In the genomic region with DNA sequence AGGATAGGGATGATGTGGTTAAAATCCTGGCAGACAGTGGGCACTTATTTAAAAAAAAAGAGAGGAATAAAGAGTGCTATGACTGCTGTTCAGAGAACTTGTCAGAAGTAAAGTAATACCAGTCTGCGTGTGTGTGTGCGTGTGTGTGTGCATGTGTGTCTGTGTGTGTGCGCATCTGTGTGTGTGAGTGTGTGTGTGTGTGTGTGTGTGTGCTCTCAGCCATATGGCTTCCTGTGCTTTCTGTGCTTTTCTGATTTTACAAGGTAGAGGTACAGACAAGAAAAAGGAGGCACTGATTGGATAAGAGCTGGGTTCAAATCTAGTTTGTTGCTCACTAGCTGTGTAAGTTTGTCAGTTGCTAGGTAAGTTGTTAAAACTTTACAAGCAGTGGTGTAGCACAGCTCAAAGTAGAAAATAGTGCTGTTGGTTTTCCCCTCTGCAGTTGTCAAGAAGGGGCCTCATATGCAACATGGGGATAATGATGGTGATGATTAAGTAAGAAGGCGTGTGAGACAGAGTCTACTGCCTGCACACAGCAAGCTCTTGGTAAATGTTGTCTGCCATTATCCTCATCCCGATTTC, we compare ENCODE assay signal across 9 cellular contexts.
A peak's percentile ranks its signal among the peaks of the same experiment; 100 is the strongest.
DNase-seq lines count a peak whose midpoint lies in the region; ATAC-seq, FAIRE-seq and TF ChIP-seq lines count a peak whose summit lies in the region.
"Had no signal": no experiment of that assay in that cellular context is flagged by ENCODE, and none has a peak within 500 bp of the region (broad histone marks: within the 10 kb centered on the region; RNA-seq: fewer than 3 reads in every experiment).

No MANE protein-coding gene starts in this region.

- intact Hi-C loops in activated B cell treated with CpG ODN at 0.5 μM for 24 hours (cut with micrococcal nuclease) = no loop called here
- intact Hi-C loops in heart right ventricle (cut with DNase I) = loop anchor here in 1 of 10 donors (10.0 kb wide), 1 partner anchor 166 kb away; no protein-coding TSS in a partner anchor
- intact Hi-C loops in testis (cut with DNase I; ENCODE audit: low total_unique reads) = no loop called here

- in situ Hi-C loops in KBM-7 (cut with MboI; ENCODE audit: low pct_unique_long_range_greater_than_20kb, low sequenced_read_pairs) = no loop called here

- peaks cover 54% of the 10 kb centered on the region for H3K4me1 Mint-ChIP-seq in activated B cell treated with CpG ODN at 0.5 μM for 24 hours

- H3K9me3 ChIP-seq in A549 (no peaks in the 10 kb centered on the region), heart right ventricle (no peaks in the 10 kb centered on the region), testis (no peaks in the 10 kb centered on the region)

- H3K36me3 ChIP-seq in heart right ventricle = no peaks in the 10 kb centered on the region
- no peaks in the 10 kb centered on the region for H3K36me3 ChIP-seq in testis (ENCODE audit: low read depth, missing control alignments)

- TF ChIP-seq EP300 in A549 (IDR thresholded peaks at IDR 0.05) = no peak

- DNase-seq in A549 (ENCODE audit: low read depth in 1 of 2, low spot score in 1 of 2) = peak in 1 of 2 experiments; percentile 64
- DNase-seq in GM12892 (ENCODE audit: insufficient read length) = no peak
- no peak for DNase-seq in activated B cell treated with CpG ODN at 0.5 μM for 24 hours
- DNase-seq in foreskin keratinocyte = peak; percentile 19 to 62
- DNase-seq in heart right ventricle = no peak
- DNase-seq in testis = no peak
- no peak for DNase-seq in KBM-7
- DNase-seq: GOT3 had no signal

- H3K9me3 Mint-ChIP-seq in activated B cell treated with CpG ODN at 0.5 μM for 24 hours = no peaks in the 10 kb centered on the region

- H3K27me3 ChIP-seq in foreskin keratinocyte (no peaks in the 10 kb centered on the region), heart right ventricle (no peaks in the 10 kb centered on the region), testis (no peaks in the 10 kb centered on the region)

- POLR2A ChIA-PET in A549 (lab: Yijun Ruan, JAX) (interaction anchor here (1.0 to 1.3 kb wide), 3 partner anchors 10 to 128 kb away, joined by 3 to 11 read pairs (median 4); no protein-coding TSS in a partner anchor), activated B cell treated with CpG ODN at 0.5 μM for 24 hours (lab: Charles Lee) (interaction anchor here (0.6 to 2.3 kb wide), 9 partner anchors 9 to 184 kb away, joined by 3 to 11 read pairs (median 4); no protein-coding TSS in a partner anchor)

- peak overlapping the region; percentile 24 for H3K4me2 ChIP-seq in A549

- TF ChIP-seq POLR2A in A549 (IDR thresholded peaks at IDR 0.05; ENCODE audit: low read length) (no peak), GM12892 (IDR thresholded peaks at IDR 0.05; ENCODE audit: low read depth, low read length) (no peak), testis (IDR thresholded peaks at IDR 0.05) (no peak)

- H3K4me3 Mint-ChIP-seq in activated B cell treated with CpG ODN at 0.5 μM for 24 hours = no peak overlapping the region

- FAIRE-seq in A549 (lab: Jason Lieb, UNC) (no peak), GM12892 (lab: Jason Lieb, UNC) (peak; percentile 65)

- TF ChIP-seq RAD21 in A549 (conservative IDR thresholded peaks at IDR 0.05 in 1 of 2, IDR thresholded peaks at IDR 0.05 in 1 of 2) = no peak

- H3K27ac Mint-ChIP-seq in activated B cell treated with CpG ODN at 0.5 μM for 24 hours = peak overlapping the region; percentile 84

- CTCF ChIA-PET in A549 (lab: Yijun Ruan, JAX) (interaction anchor here (0.6 to 4.3 kb wide), 5 partner anchors 10 to 169 kb away, joined by 3 to 17 read pairs (median 5); no protein-coding TSS in a partner anchor), activated B cell treated with CpG ODN at 0.5 μM for 24 hours (lab: Charles Lee) (interaction anchor here (1.2 kb wide), 1 partner anchor 12 kb away, joined by 3 read pairs; no protein-coding TSS in a partner anchor)

- H3K4me3 ChIP-seq in A549 (no peak overlapping the region), heart right ventricle (no peak overlapping the region), testis (no peak overlapping the region)

- TF ChIP-seq CTCF in A549 (IDR thresholded peaks at IDR 0.05) (no peak), activated B cell treated with CpG ODN at 0.5 μM for 24 hours (IDR thresholded peaks at IDR 0.05) (no peak), foreskin keratinocyte (conservative IDR thresholded peaks at IDR 0.05) (no peak), heart right ventricle (IDR thresholded peaks at IDR 0.05) (no peak), testis (IDR thresholded peaks at IDR 0.05) (no peak)

- WGBS in A549 (ENCODE audit: missing lambda C conversion rate) = 58% methylated on average over 5 of the region's 5 CpGs
- 69 to 70% methylated on average over 5 of the region's 5 CpGs for WGBS in heart right ventricle, 2 donors
- 74 to 93% methylated on average over 5 of the region's 5 CpGs for WGBS in testis, 2 donors

- ATAC-seq in A549 (peak; percentile 19 to 61; a peak in 3 of 6 replicates), activated B cell treated with CpG ODN at 0.5 μM for 24 hours (ENCODE audit: low read depth) (peak; percentile 12), foreskin keratinocyte (peak; percentile 15), heart right ventricle (no peak), GM21825 (IDR thresholded peaks at IDR 0.05; ENCODE audit: unreplicated experiment) (no peak)

- peaks cover 43% of the 10 kb centered on the region for H3K4me1 ChIP-seq in A549
- peaks cover 40% of the 10 kb centered on the region for H3K4me1 ChIP-seq in foreskin keratinocyte
- H3K4me1 ChIP-seq in heart right ventricle = peaks cover 2 to 22% (median 9%) of the 10 kb centered on the region in 9 donors
- peaks cover 7% of the 10 kb centered on the region for H3K4me1 ChIP-seq in testis

- no peaks in the 10 kb centered on the region for H3K36me3 Mint-ChIP-seq in activated B cell treated with CpG ODN at 0.5 μM for 24 hours (ENCODE audit: low read depth)

- peak overlapping the region; percentile 56 to 86 for H3K27ac ChIP-seq in A549
- no peak overlapping the region for H3K27ac ChIP-seq in foreskin keratinocyte
- no peak overlapping the region for H3K27ac ChIP-seq in heart right ventricle
- H3K27ac ChIP-seq in testis = no peak overlapping the region

- no peaks in the 10 kb centered on the region for H3K27me3 Mint-ChIP-seq in activated B cell treated with CpG ODN at 0.5 μM for 24 hours

TF ChIP-seq in A549, 52 proteins besides CTCF, POLR2A, EP300 and RAD21:
- TF ChIP-seq EHMT2 (IDR thresholded peaks at IDR 0.05; ENCODE audit: low read depth) (no peak), FOSL2 (IDR thresholded peaks at IDR 0.05) (no peak), FOSL2 (CRISPR knock-in tag; IDR thresholded peaks at IDR 0.05) (0 out of 2 replicates have a peak, but pooled peaks have one; percentile 30)

Comparison
In these comparisons a context has a peak if more than half of its experiments do, and no peak if none do; other contexts are left out.
1. ATAC-seq: peak in A549 (2 of 2), activated B cell treated with CpG ODN at 0.5 μM for 24 hours (single experiment) and foreskin keratinocyte (single experiment); none in heart right ventricle (0 of 8) and GM21825 (single experiment).
2. DNase-seq: peak in foreskin keratinocyte (2 of 2); none in GM12892 (single experiment), activated B cell treated with CpG ODN at 0.5 μM for 24 hours (single experiment), heart right ventricle (0 of 2), testis (single experiment) and KBM-7 (single experiment).
3. H3K27ac ChIP-seq: peak in A549 (2 of 2); none in foreskin keratinocyte (single experiment), heart right ventricle (0 of 10) and testis (0 of 2).